Comparison of ENCODE assay signal across 15 cellular contexts in the genomic region with DNA sequence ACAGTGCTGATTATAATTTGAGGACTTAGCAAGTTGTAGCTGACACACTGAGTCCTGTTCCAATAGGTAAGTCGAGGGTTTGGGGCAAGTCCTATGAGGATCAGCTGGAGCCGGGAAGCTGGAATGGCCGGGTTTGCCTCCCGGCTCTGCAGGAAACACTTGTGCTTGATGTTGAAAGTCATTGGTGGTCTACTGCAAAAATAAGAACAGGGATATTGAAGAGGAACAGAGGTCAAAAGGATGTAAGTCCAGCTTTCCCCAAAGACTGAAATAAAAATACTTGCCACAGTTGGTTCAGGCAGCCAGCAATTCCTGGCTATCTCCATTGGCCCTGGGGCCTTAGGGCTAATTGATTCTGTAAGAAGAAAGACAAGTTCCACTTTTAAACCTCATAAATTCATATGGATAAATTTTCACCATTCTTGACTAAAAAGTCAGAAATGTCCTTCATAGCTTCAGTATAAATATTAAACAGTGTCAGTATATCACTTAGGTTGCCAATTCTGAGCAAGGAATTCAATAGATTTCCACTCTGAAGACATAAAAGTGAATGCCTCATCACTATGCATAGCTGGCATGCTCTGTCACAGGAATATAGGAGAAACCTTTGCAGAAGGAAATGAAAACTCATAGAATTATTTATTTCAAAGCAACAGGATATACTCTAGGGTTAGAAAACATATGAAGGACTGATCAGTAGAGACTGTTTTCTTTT.
"Had no signal": no experiment of that assay in that cellular context is flagged by ENCODE, and none has a peak within 500 bp of the region (broad histone marks: within the 10 kb centered on the region; RNA-seq: fewer than 3 reads in every experiment).

No MANE protein-coding gene starts in this region.

- ATAC-seq: activated CD4-positive, CD25-positive, alpha-beta regulatory T cell treated with anti-CD3 and anti-CD28 coated beads, Interleukin-2, amount 50 U/mL, for 24 hours; activated CD8-positive, alpha-beta memory T cell treated with anti-CD3 and anti-CD28 coated beads, Interleukin-2, amount 10 ng/mL, durations not matched to agents 7 days and 5 days; activated naive CD4-positive, alpha-beta T cell treated with anti-CD3 and anti-CD28 coated beads, Interleukin-2, amount 50 U/mL, for 72 hours; heart left ventricle; right lobe of liver; stimulated activated memory B cell treated with anti-CD40 and anti-IgM and Interleukin-4, amounts not matched to agents 10 μg/mL and 1 μg/mL and 100 μg/mL, for 72 hours had no signal

- H3K4me1 ChIP-seq: heart left ventricle, right lobe of liver, spleen, tibial artery had no signal

- H3K9me3 ChIP-seq: right lobe of liver, tibial artery had no signal

- H3K36me3 ChIP-seq: brain microvascular endothelial cell, heart left ventricle, right lobe of liver, spleen, tibial artery had no signal

- H3K27me3 ChIP-seq: brain microvascular endothelial cell, heart left ventricle, right lobe of liver, spleen, tibial artery had no signal

- H3K4me3 ChIP-seq: heart left ventricle, right lobe of liver, spleen, tibial artery had no signal

- H3K27ac ChIP-seq: brain microvascular endothelial cell, heart left ventricle, right lobe of liver, spleen, tibial artery had no signal

- DNase-seq: activated CD8-positive, alpha-beta memory T cell treated with anti-CD3 and anti-CD28 coated beads, Interleukin-2, amount 10 ng/mL, durations not matched to agents 7 days and 5 days; activated effector memory CD4-positive, alpha-beta T cell treated with Interleukin-2 at 50 U/mL for 16 hours; activated T-cell treated with anti-CD3 and anti-CD28 coated beads, Interleukin-2, amount 50 U/mL, for 24 hours; amniotic stem cell; brain microvascular endothelial cell; heart left ventricle; islet precursor cell; right lobe of liver; spleen; stimulated activated CD4-positive, alpha-beta T cell treated with anti-CD3 and anti-CD28 coated beads, Interleukin-1b, Interleukin-23, amount 100 ng/mL, for 48 hours; T-helper 2 cell; tibial artery had no signal
